Comparison of ENCODE assay signal across 2 cellular contexts in genomic region chr17:2692781-2693135, GRCh38.
TF ChIP-seq lines count a peak whose summit lies in the region.

No MANE protein-coding gene starts in this region.

TF ChIP-seq in SK-N-SH, 30 proteins besides CTCF, POLR2A, EP300 and RAD21:
- TF ChIP-seq ZBTB33 (IDR thresholded peaks at IDR 0.05; ENCODE audit: borderline replicate concordance, low read depth) = no peak

TF ChIP-seq in SK-N-SH treated with all-trans-retinoic acid at 6 μM for 48 hours, 23 proteins besides CTCF, POLR2A, EP300 and RAD21 (continued from another document):
- no peak for TF ChIP-seq CSRNP3 (CRISPR knock-in tag; IDR thresholded peaks at IDR 0.05)
- no peak for TF ChIP-seq OSR1 (CRISPR knock-in tag; IDR thresholded peaks at IDR 0.05)
- TF ChIP-seq CSDC2 (CRISPR knock-in tag; IDR thresholded peaks at IDR 0.05) = no peak
- TF ChIP-seq ZC3H10 (CRISPR knock-in tag; IDR thresholded peaks at IDR 0.05) = no peak
- no peak for TF ChIP-seq TSHZ2 (CRISPR knock-in tag; IDR thresholded peaks at IDR 0.05)
- TF ChIP-seq SNAI2 (CRISPR knock-in tag; IDR thresholded peaks at IDR 0.05) = no peak
- no peak for TF ChIP-seq GLIS3 (CRISPR knock-in tag; IDR thresholded peaks at IDR 0.05)
- no peak for TF ChIP-seq ZFP30 (CRISPR knock-in tag; IDR thresholded peaks at IDR 0.05)
- no peak for TF ChIP-seq ISL1 (CRISPR knock-in tag; IDR thresholded peaks at IDR 0.05)
- TF ChIP-seq ZNF565 (CRISPR knock-in tag; conservative IDR thresholded peaks at IDR 0.05; ENCODE audit: low read depth) = no peak
- TF ChIP-seq RARB (CRISPR knock-in tag; IDR thresholded peaks at IDR 0.05) = no peak
TF ChIP-seq in SK-N-SH treated with all-trans-retinoic acid at 6 μM for 48 hours: peak in this region for 0.
